34 cellular contexts compared by ENCODE assay signal in genomic region chr14:80133457-80133856, GRCh38.
DNase-seq lines count a peak whose midpoint lies in the region; ATAC-seq, FAIRE-seq and TF ChIP-seq lines count a peak whose summit lies in the region.
"Had no signal": no experiment of that assay in that cellular context is flagged by ENCODE, and none has a peak within 500 bp of the region (broad histone marks: within the 10 kb centered on the region; RNA-seq: fewer than 3 reads in every experiment).

No MANE protein-coding gene starts in this region.

- no peak overlapping the region for H3K27ac Mint-ChIP-seq in stimulated activated effector memory CD8-positive, alpha-beta T cell treated with anti-CD3 and anti-CD28 coated beads, Interleukin-12 subunit alpha, Interleukin-12 subunit beta, amount 100 ng/mL, for 72 hours
- H3K27ac Mint-ChIP-seq in CD14-positive monocyte: no peak overlapping the region
- H3K27ac Mint-ChIP-seq: B cell; CD4-positive, alpha-beta memory T cell; CD4-positive, alpha-beta T cell; CD4-positive, CD25-positive, alpha-beta regulatory T cell; CD8-positive, alpha-beta memory T cell; CD8-positive, alpha-beta T cell had no signal

- H3K9me3 ChIP-seq in body of pancreas (no peaks in the 10 kb centered on the region), pancreas (no peaks in the 10 kb centered on the region), thyroid gland (no peaks in the 10 kb centered on the region)
- H3K9me3 ChIP-seq: BE2C had no signal

- H3K27me3 Mint-ChIP-seq in CD14-positive monocyte (ENCODE audit: low read depth in 3 of 3): no peaks in the 10 kb centered on the region
- H3K27me3 Mint-ChIP-seq: B cell; CD4-positive, alpha-beta memory T cell; CD4-positive, alpha-beta T cell; CD4-positive, CD25-positive, alpha-beta regulatory T cell; CD8-positive, alpha-beta memory T cell had no signal

- no peak overlapping the region for H3K4me3 ChIP-seq in body of pancreas
- no peak overlapping the region for H3K4me3 ChIP-seq in pancreas
- no peak overlapping the region for H3K4me3 ChIP-seq in thyroid gland (replicated peaks in 1 of 3)
- H3K4me3 ChIP-seq: A549; BLaER1; BLaER1 treated with 17β-estradiol and CSF1 and Interleukin-3, amounts not matched to agents 10 nM and 100 nM had no signal

- no peak for FAIRE-seq in pancreas (lab: Jason Lieb, UNC)
- FAIRE-seq: A204.1, A549, D721Med had no signal

- no peak for TF ChIP-seq CTCF in body of pancreas (IDR thresholded peaks at IDR 0.05)
- no peak for TF ChIP-seq CTCF in pancreas (IDR thresholded peaks at IDR 0.05)
- TF ChIP-seq CTCF in thyroid gland (IDR thresholded peaks at IDR 0.05): no peak
- no peak for TF ChIP-seq CTCF in CD14-positive monocyte (IDR thresholded peaks at IDR 0.05)

- H3K9me3 Mint-ChIP-seq in stimulated activated effector memory CD8-positive, alpha-beta T cell treated with anti-CD3 and anti-CD28 coated beads, Interleukin-12 subunit alpha, Interleukin-12 subunit beta, amount 100 ng/mL, for 72 hours: peaks cover 11% of the 10 kb centered on the region
- H3K9me3 Mint-ChIP-seq in CD14-positive monocyte: peaks cover 3 to 16% (median 8%) of the 10 kb centered on the region in 7 donors

- no peaks in the 10 kb centered on the region for H3K36me3 Mint-ChIP-seq in stimulated activated effector memory CD8-positive, alpha-beta T cell treated with anti-CD3 and anti-CD28 coated beads, Interleukin-12 subunit alpha, Interleukin-12 subunit beta, amount 100 ng/mL, for 72 hours
- no peaks in the 10 kb centered on the region for H3K36me3 Mint-ChIP-seq in CD14-positive monocyte
- H3K36me3 Mint-ChIP-seq: CD4-positive, alpha-beta memory T cell; CD4-positive, CD25-positive, alpha-beta regulatory T cell; CD8-positive, alpha-beta T cell had no signal

- DNase-seq in body of pancreas (peak in 3 of 4 donors; percentile 17 to 27 (median 21)), pancreas (peak in 2 of 6 donors; percentile 19 to 21), thyroid gland (no peak), CD14-positive monocyte (ENCODE audit: low spot score) (no peak), SKM-1 treated with dmso at 0.1 percent for 144 hours (lab: John Stamatoyannopoulos, UW; ENCODE audit: unreplicated experiment) (no peak)
- no peak for DNase-seq in stimulated activated effector memory CD8-positive, alpha-beta T cell treated with anti-CD3 and anti-CD28 coated beads, Interleukin-12 subunit alpha, Interleukin-12 subunit beta, amount 100 ng/mL, for 72 hours (ENCODE audit: low spot score in 2 of 2)
- DNase-seq: 8988T; ACHN; AML-193; BE2C; C1 segment of cervical spinal cord; Caco-2; Calu3; CD4-positive, alpha-beta memory T cell; CD4-positive, alpha-beta T cell; CD4-positive, CD25-positive, alpha-beta regulatory T cell; CD8-positive, alpha-beta memory T cell; CD8-positive, alpha-beta T cell; COR-L47; DMS 273 treated with DMSO at 0.1 percent for 48 hours; DMS153; DMS53; DMS79; DMS79 treated with DMSO at 0.1 percent for 48 hours; DND-41; EL had no signal

- TF ChIP-seq POLR2A in body of pancreas (IDR thresholded peaks at IDR 0.05): no peak
- no peak for TF ChIP-seq POLR2A in thyroid gland (IDR thresholded peaks at IDR 0.05)

- no peaks in the 10 kb centered on the region for H3K4me1 ChIP-seq in body of pancreas
- no peaks in the 10 kb centered on the region for H3K4me1 ChIP-seq in pancreas
- H3K4me1 ChIP-seq in thyroid gland: peaks cover 27 to 37% of the 10 kb centered on the region in 2 donors
- H3K4me1 ChIP-seq: A549; BE2C; BLaER1; BLaER1 treated with 17β-estradiol and CSF1 and Interleukin-3, amounts not matched to agents 10 nM and 100 nM; Caco-2 had no signal

- ATAC-seq in body of pancreas (peak; percentile 62), pancreas (peak; percentile 70 to 94 (median 87))
- no peak for ATAC-seq in stimulated activated effector memory CD8-positive, alpha-beta T cell treated with anti-CD3 and anti-CD28 coated beads, Interleukin-12 subunit alpha, Interleukin-12 subunit beta, amount 100 ng/mL, for 72 hours
- ATAC-seq: A549; CD8-positive, alpha-beta T cell had no signal

- no peaks in the 10 kb centered on the region for H3K27me3 ChIP-seq in body of pancreas
- H3K27me3 ChIP-seq in pancreas: no peaks in the 10 kb centered on the region
- no peaks in the 10 kb centered on the region for H3K27me3 ChIP-seq in thyroid gland
- H3K27me3 ChIP-seq: BE2C; BLaER1; BLaER1 treated with 17β-estradiol and CSF1 and Interleukin-3, amounts not matched to agents 10 nM and 100 nM had no signal

- 24 to 32% methylated on average over 3 of the region's 3 CpGs for WGBS in body of pancreas, 2 donors
- 24 to 30% methylated on average over 3 of the region's 3 CpGs for WGBS in pancreas, 2 donors
- WGBS in thyroid gland, 2 donors: 78 to 81% methylated on average over 3 of the region's 3 CpGs

- peak overlapping the region in 2 of 4 donors; percentile 2 to 54 for H3K27ac ChIP-seq in body of pancreas
- peak overlapping the region in 2 of 4 donors; percentile 14 to 52 for H3K27ac ChIP-seq in pancreas
- peak overlapping the region; percentile 52 to 81 (median 73) for H3K27ac ChIP-seq in thyroid gland
- H3K27ac ChIP-seq: 22Rv1; A549; BLaER1; BLaER1 treated with 17β-estradiol and CSF1 and Interleukin-3, amounts not matched to agents 10 nM and 100 nM; C4-2B had no signal

- H3K36me3 ChIP-seq in body of pancreas (replicated peaks in 1 of 2; ENCODE audit: insufficient read depth in 1 of 2, low read depth in 2 of 2): no peaks in the 10 kb centered on the region
- H3K36me3 ChIP-seq in pancreas: no peaks in the 10 kb centered on the region
- H3K36me3 ChIP-seq in thyroid gland: no peaks in the 10 kb centered on the region
- H3K36me3 ChIP-seq: BE2C; BLaER1; BLaER1 treated with 17β-estradiol and CSF1 and Interleukin-3, amounts not matched to agents 10 nM and 100 nM had no signal

- intact Hi-C loops in body of pancreas (cut with DNase I) (no loop called here), pancreas (cut with DNase I) (no loop called here), thyroid gland (cut with DNase I) (no loop called here), CD14-positive monocyte (cut with micrococcal nuclease) (no loop called here)

- no peak overlapping the region for H3K4me3 Mint-ChIP-seq in stimulated activated effector memory CD8-positive, alpha-beta T cell treated with anti-CD3 and anti-CD28 coated beads, Interleukin-12 subunit alpha, Interleukin-12 subunit beta, amount 100 ng/mL, for 72 hours
- no peak overlapping the region for H3K4me3 Mint-ChIP-seq in CD14-positive monocyte
- H3K4me3 Mint-ChIP-seq: B cell; CD4-positive, alpha-beta memory T cell; CD4-positive, alpha-beta T cell; CD4-positive, CD25-positive, alpha-beta regulatory T cell; CD8-positive, alpha-beta memory T cell; CD8-positive, alpha-beta T cell had no signal

- H3K4me1 Mint-ChIP-seq in stimulated activated effector memory CD8-positive, alpha-beta T cell treated with anti-CD3 and anti-CD28 coated beads, Interleukin-12 subunit alpha, Interleukin-12 subunit beta, amount 100 ng/mL, for 72 hours: no peaks in the 10 kb centered on the region
- H3K4me1 Mint-ChIP-seq in CD14-positive monocyte: no peaks in the 10 kb centered on the region
- H3K4me1 Mint-ChIP-seq: B cell; CD4-positive, alpha-beta memory T cell; CD4-positive, CD25-positive, alpha-beta regulatory T cell; CD8-positive, alpha-beta memory T cell had no signal

Comparison
In these comparisons a context has a peak if more than half of its experiments do, and no peak if none do; other contexts are left out.
1. DNase-seq: peak in body of pancreas (3 of 4); none in thyroid gland (0 of 2), stimulated activated effector memory CD8-positive, alpha-beta T cell treated with anti-CD3 and anti-CD28 coated beads, Interleukin-12 subunit alpha, Interleukin-12 subunit beta, amount 100 ng/mL, for 72 hours (0 of 2), CD14-positive monocyte (single experiment) and SKM-1 treated with dmso at 0.1 percent for 144 hours (single experiment).